8 cellular contexts compared by ENCODE assay signal in the genomic region with DNA sequence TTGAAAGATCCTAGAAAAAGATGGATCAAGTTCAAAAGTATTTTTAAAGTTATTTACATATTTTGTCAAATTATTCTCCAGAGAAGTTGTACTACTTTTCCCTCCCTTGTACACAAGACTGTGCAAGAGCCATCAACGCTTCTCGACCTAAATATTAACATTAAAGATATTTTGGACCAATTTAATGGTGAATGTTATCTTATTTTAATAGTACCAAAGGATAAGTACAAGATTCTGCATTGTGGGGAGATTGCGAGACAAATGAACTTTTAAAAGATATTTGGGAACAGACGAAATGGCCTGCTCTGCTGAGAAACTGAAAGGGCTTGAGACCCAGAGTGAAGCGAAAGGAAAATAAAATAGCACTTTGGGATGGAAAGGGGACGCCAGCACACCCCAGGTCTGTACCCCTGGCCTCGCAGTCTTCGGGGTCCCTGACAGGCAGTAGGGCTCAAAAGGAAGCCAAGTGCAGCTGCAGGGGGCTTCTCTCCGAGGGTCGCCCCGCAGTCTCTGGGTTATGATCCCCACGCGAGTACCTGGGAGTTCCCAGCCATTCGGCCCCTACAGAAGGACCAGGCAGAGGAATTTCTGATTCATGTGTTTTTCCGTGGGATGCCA.
DNase-seq lines count a peak whose midpoint lies in the region; ATAC-seq and TF ChIP-seq lines count a peak whose summit lies in the region.

No MANE protein-coding gene starts in this region.

- no peaks in the 10 kb centered on the region for H3K9me3 ChIP-seq in CD4-positive, alpha-beta memory T cell (ENCODE audit: control insufficient read depth in 1 of 2, low read length in 2 of 2)
- H3K9me3 ChIP-seq in adipocyte (ENCODE audit: control insufficient read depth, low read length) (no peaks in the 10 kb centered on the region), mesenchymal stem cell (ENCODE audit: control insufficient read depth, low read length) (no peaks in the 10 kb centered on the region)
- no peaks in the 10 kb centered on the region for H3K9me3 ChIP-seq in CD8-positive, alpha-beta memory T cell (ENCODE audit: low read length)

- no peak overlapping the region for H3K14ac ChIP-seq in mesenchymal stem cell (ENCODE audit: low read length in 2 of 2)

- POLR2A ChIA-PET in CD4-positive, alpha-beta memory T cell (lab: Charles Lee; ENCODE audit: partially characterized antibody): no interaction called here
- POLR2A ChIA-PET in CD8-positive, alpha-beta memory T cell (lab: Charles Lee): no interaction called here

- no peak overlapping the region for H3K27ac Mint-ChIP-seq in CD4-positive, alpha-beta memory T cell
- no peak overlapping the region for H3K27ac Mint-ChIP-seq in CD8-positive, alpha-beta memory T cell
- no peak overlapping the region for H3K27ac Mint-ChIP-seq in mesothelial cell of epicardium

- H2AFZ ChIP-seq in mesenchymal stem cell (ENCODE audit: low read depth, low read length): no peak overlapping the region

- ATAC-seq in GM21515 (IDR thresholded peaks at IDR 0.05; ENCODE audit: unreplicated experiment): no peak

- TF ChIP-seq CTCF in mesothelial cell of epicardium (IDR thresholded peaks at IDR 0.05; ENCODE audit: unreplicated experiment): no peak

- peak overlapping the region in 6 of 8 donors; percentile 22 to 76 (median 63) for H3K4me3 Mint-ChIP-seq in CD4-positive, alpha-beta memory T cell
- no peak overlapping the region for H3K4me3 Mint-ChIP-seq in CD8-positive, alpha-beta memory T cell
- no peak overlapping the region for H3K4me3 Mint-ChIP-seq in mesothelial cell of epicardium

- no peak overlapping the region for H2BK15ac ChIP-seq in mesenchymal stem cell (ENCODE audit: low read depth, poor library complexity, severe bottlenecking)

- peaks cover 1 to 4% of the 10 kb centered on the region in 2 donors for H3K27me3 Mint-ChIP-seq in CD4-positive, alpha-beta memory T cell
- H3K27me3 Mint-ChIP-seq in CD8-positive, alpha-beta memory T cell: peaks cover 0 to 6% of the 10 kb centered on the region in 2 donors
- H3K27me3 Mint-ChIP-seq in mesothelial cell of epicardium (ENCODE audit: low read depth): no peaks in the 10 kb centered on the region

- peaks cover 6% of the 10 kb centered on the region for H3K4me1 ChIP-seq in CD4-positive, alpha-beta memory T cell (ENCODE audit: insufficient read depth, low read length)
- peaks cover 13% of the 10 kb centered on the region for H3K4me1 ChIP-seq in adipocyte (ENCODE audit: control insufficient read depth, insufficient read depth, low read length)
- no peaks in the 10 kb centered on the region for H3K4me1 ChIP-seq in mesenchymal stem cell (ENCODE audit: control insufficient read depth, insufficient read depth, low read depth, low read length)
- no peaks in the 10 kb centered on the region for H3K4me1 ChIP-seq in CD8-positive, alpha-beta memory T cell (ENCODE audit: insufficient read depth, low read length)

- no peak overlapping the region for H3K23ac ChIP-seq in mesenchymal stem cell (ENCODE audit: low read length in 2 of 2)

- H3K27me3 ChIP-seq in CD4-positive, alpha-beta memory T cell (ENCODE audit: insufficient read depth, low read length): no peaks in the 10 kb centered on the region
- no peaks in the 10 kb centered on the region for H3K27me3 ChIP-seq in adipocyte (replicated peaks; ENCODE audit: control insufficient read depth, insufficient read depth, low read length)
- no peaks in the 10 kb centered on the region for H3K27me3 ChIP-seq in mesenchymal stem cell (ENCODE audit: control insufficient read depth in 1 of 2, insufficient read depth in 1 of 2, low read length in 2 of 2)
- H3K27me3 ChIP-seq in CD8-positive, alpha-beta memory T cell (ENCODE audit: insufficient read depth, low read length, poor library complexity, severe bottlenecking): no peaks in the 10 kb centered on the region

- H2BK5ac ChIP-seq in mesenchymal stem cell (ENCODE audit: low read depth, low read length, poor library complexity, severe bottlenecking): no peak overlapping the region

- no peak overlapping the region for H3K4me3 ChIP-seq in CD4-positive, alpha-beta memory T cell (ENCODE audit: low read length in 2 of 2)
- H3K4me3 ChIP-seq in adipocyte (ENCODE audit: low read length) (peak overlapping the region; percentile 89), mesenchymal stem cell (ENCODE audit: insufficient read depth in 1 of 2, low read depth in 1 of 2, low read length in 2 of 2) (peak overlapping the region in 1 of 2 experiments; percentile 82)
- no peak overlapping the region for H3K4me3 ChIP-seq in CD8-positive, alpha-beta memory T cell (ENCODE audit: low read length)

- intact Hi-C loops in CD4-positive, alpha-beta memory T cell (cut with micrococcal nuclease): no loop called here

- 91% methylated on average over 13 of the region's 15 CpGs for WGBS in mesenchymal stem cell

- H3K27ac ChIP-seq in CD4-positive, alpha-beta memory T cell (ENCODE audit: low read depth, low read length): no peak overlapping the region
- no peak overlapping the region for H3K27ac ChIP-seq in mesenchymal stem cell (ENCODE audit: low read length, poor library complexity, severe bottlenecking)
- no peak overlapping the region for H3K27ac ChIP-seq in CD8-positive, alpha-beta memory T cell (ENCODE audit: low read depth, low read length)

- no peak overlapping the region for H2AK5ac ChIP-seq in mesenchymal stem cell (ENCODE audit: low read length, severe bottlenecking)

- no peak overlapping the region for H3K18ac ChIP-seq in mesenchymal stem cell (ENCODE audit: low read depth in 1 of 2, low read length in 2 of 2)

- no peak for DNase-seq in CD4-positive, alpha-beta memory T cell
- peak; percentile 4 for DNase-seq in HCEC 1CT
- peak; percentile 17 for DNase-seq in adipocyte (ENCODE audit: low read depth)
- no peak for DNase-seq in mesenchymal stem cell
- no peak for DNase-seq in iPS-NIHi7 (ENCODE audit: extremely low spot score)
- DNase-seq in CD8-positive, alpha-beta memory T cell: no peak
- no peak for DNase-seq in mesothelial cell of epicardium (ENCODE audit: low spot score in 2 of 2, unreplicated experiment in 2 of 2)

- H3K4me1 Mint-ChIP-seq in CD4-positive, alpha-beta memory T cell: peaks cover 0 to 10% (median 4%) of the 10 kb centered on the region in 4 donors
- H3K4me1 Mint-ChIP-seq in CD8-positive, alpha-beta memory T cell: peaks cover 2 to 11% (median 9%) of the 10 kb centered on the region in 3 donors
- H3K4me1 Mint-ChIP-seq in mesothelial cell of epicardium: no peaks in the 10 kb centered on the region

- no peak overlapping the region for H3K4me2 ChIP-seq in mesenchymal stem cell (ENCODE audit: low read length, poor library complexity, severe bottlenecking)

- H4K8ac ChIP-seq in mesenchymal stem cell (ENCODE audit: low read length): no peak overlapping the region

- no peak overlapping the region for H2BK120ac ChIP-seq in mesenchymal stem cell (ENCODE audit: low read depth, low read length)

- H3K36me3 Mint-ChIP-seq in CD4-positive, alpha-beta memory T cell: no peaks in the 10 kb centered on the region
- H3K36me3 Mint-ChIP-seq in CD8-positive, alpha-beta memory T cell: no peaks in the 10 kb centered on the region
- no peaks in the 10 kb centered on the region for H3K36me3 Mint-ChIP-seq in mesothelial cell of epicardium

- no peak overlapping the region for H3K4ac ChIP-seq in mesenchymal stem cell (ENCODE audit: low read depth in 1 of 2, low read length in 2 of 2)

- no peaks in the 10 kb centered on the region for H3K36me3 ChIP-seq in CD4-positive, alpha-beta memory T cell (ENCODE audit: insufficient read depth, low read length)
- no peaks in the 10 kb centered on the region for H3K36me3 ChIP-seq in adipocyte (ENCODE audit: control insufficient read depth, insufficient read depth, low read length, severe bottlenecking)
- H3K36me3 ChIP-seq in mesenchymal stem cell (ENCODE audit: control insufficient read depth in 1 of 2, insufficient read depth in 2 of 2, low read depth in 1 of 2, low read length in 2 of 2): no peaks in the 10 kb centered on the region
- no peaks in the 10 kb centered on the region for H3K36me3 ChIP-seq in CD8-positive, alpha-beta memory T cell (ENCODE audit: insufficient read depth, low read length)

- H2BK12ac ChIP-seq in mesenchymal stem cell (ENCODE audit: low read length in 2 of 2): no peak overlapping the region

- H3K79me1 ChIP-seq in mesenchymal stem cell (replicated peaks; ENCODE audit: low read length, poor library complexity, severe bottlenecking): no peaks in the 10 kb centered on the region

- no peak overlapping the region for H4K91ac ChIP-seq in mesenchymal stem cell (ENCODE audit: low read length)

- CTCF ChIA-PET in CD4-positive, alpha-beta memory T cell (lab: Charles Lee; ENCODE audit: partially characterized antibody): interaction anchor here (1.0 kb wide), 1 partner anchor 9 kb away, joined by 3 read pairs; no protein-coding TSS in a partner anchor
- CTCF ChIA-PET in CD8-positive, alpha-beta memory T cell (lab: Charles Lee): no interaction called here

- H3K9ac ChIP-seq in adipocyte (ENCODE audit: low read length): peak overlapping the region; percentile 93
- H3K9ac ChIP-seq in mesenchymal stem cell (ENCODE audit: low read length): peak overlapping the region; percentile 96

- H3K9me3 Mint-ChIP-seq in CD4-positive, alpha-beta memory T cell: peaks cover 0 to 2% (median 0%) of the 10 kb centered on the region in 8 donors
- H3K9me3 Mint-ChIP-seq in CD8-positive, alpha-beta memory T cell: peaks cover 0 to 2% (median 0%) of the 10 kb centered on the region in 5 donors
- H3K9me3 Mint-ChIP-seq in mesothelial cell of epicardium: no peaks in the 10 kb centered on the region

Comparison
In these comparisons a context has a peak if more than half of its experiments do, and no peak if none do; other contexts are left out.
1. DNase-seq: peak in HCEC 1CT (single experiment) and adipocyte (single experiment); none in CD4-positive, alpha-beta memory T cell (0 of 5), mesenchymal stem cell (single experiment), iPS-NIHi7 (single experiment), CD8-positive, alpha-beta memory T cell (0 of 5) and mesothelial cell of epicardium (0 of 2).
2. H3K4me3 Mint-ChIP-seq: peak in CD4-positive, alpha-beta memory T cell (6 of 8); none in CD8-positive, alpha-beta memory T cell (0 of 7) and mesothelial cell of epicardium (single experiment).